Comparison of ENCODE assay signal across 15 cellular contexts in the genomic region with DNA sequence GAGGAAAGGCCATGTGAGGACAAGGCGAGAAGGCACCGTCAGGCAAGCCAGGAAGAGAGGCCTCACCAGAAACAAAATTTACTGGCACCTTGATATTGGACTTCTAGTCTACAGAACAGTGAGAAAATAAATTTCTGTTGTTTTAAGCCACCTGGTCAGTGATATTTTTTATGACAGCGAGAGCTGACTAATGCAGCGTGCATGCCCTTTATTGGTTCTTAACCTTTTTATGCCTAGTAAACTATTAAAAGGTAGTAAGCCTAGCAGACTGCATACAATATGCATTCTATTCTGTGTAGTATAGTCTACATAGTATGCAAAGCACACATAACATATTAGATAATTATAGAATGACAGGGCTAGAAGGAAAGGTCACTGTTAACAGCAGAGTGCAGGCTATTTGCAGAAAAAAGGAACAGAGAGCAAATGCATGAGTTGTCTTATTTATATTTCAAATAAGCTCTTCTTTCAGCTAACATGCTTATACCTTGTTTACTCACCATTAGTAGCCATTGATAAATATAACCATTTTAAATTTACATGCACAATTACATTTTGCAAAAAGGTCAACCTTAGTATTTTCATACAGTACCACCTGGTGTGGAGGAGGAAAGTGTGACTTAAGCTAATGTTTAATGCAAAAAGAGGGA. TPM values are rescaled to one million over a fixed set of nuclear protein-coding genes. Genes with fewer than 3 reads are reported as not detected.
DNase-seq lines count a peak whose midpoint lies in the region; ATAC-seq lines count a peak whose summit lies in the region.
"Had no signal": no experiment of that assay in that cellular context is flagged by ENCODE, and none has a peak within 500 bp of the region (broad histone marks: within the 10 kb centered on the region; RNA-seq: fewer than 3 reads in every experiment).

No MANE protein-coding gene starts in this region.

- no peaks in the 10 kb centered on the region for H3K27me3 Mint-ChIP-seq in naive B cell
- H3K27me3 Mint-ChIP-seq: naive thymus-derived CD8-positive, alpha-beta T cell; stimulated activated naive CD8-positive, alpha-beta T cell treated with anti-CD3 and anti-CD28 coated beads, Interleukin-15, amount 100 ng/mL, for 72 hours had no signal

- no peaks in the 10 kb centered on the region for H3K9me3 Mint-ChIP-seq in naive B cell
- H3K9me3 Mint-ChIP-seq: naive thymus-derived CD8-positive, alpha-beta T cell; stimulated activated naive CD8-positive, alpha-beta T cell treated with anti-CD3 and anti-CD28 coated beads, Interleukin-15, amount 100 ng/mL, for 72 hours; T-helper 2 cell treated with Interferon-gamma antibody and Interleukin-4, amounts not matched to agents 5 μg/mL and 100 μg/mL, for 36 hours had no signal

- no peaks in the 10 kb centered on the region for H3K36me3 Mint-ChIP-seq in naive B cell
- H3K36me3 Mint-ChIP-seq: naive thymus-derived CD8-positive, alpha-beta T cell had no signal

- DNase-seq in naive B cell: no peak
- no peak for DNase-seq in HT-29 (ENCODE audit: low spot score)
- no peak for DNase-seq in NCI-H345 treated with DMSO at 0.1 percent for 48 hours (lab: John Stamatoyannopoulos, UW; ENCODE audit: unreplicated experiment)
- DNase-seq in left ventricle myocardium superior: no peak
- DNase-seq: activated CD4-positive, alpha-beta T cell treated with anti-CD3 and anti-CD28 coated beads, Interleukin-2, amount 50 U/mL, for 48 hours; activated gamma-delta T cell; effector memory CD4-positive, alpha-beta T cell; foreskin keratinocyte; naive thymus-derived CD8-positive, alpha-beta T cell; stimulated activated naive CD8-positive, alpha-beta T cell treated with anti-CD3 and anti-CD28 coated beads, Interleukin-15, amount 100 ng/mL, for 72 hours had no signal

- H3K4me3 Mint-ChIP-seq in naive B cell: peak overlapping the region in 6 of 8 donors; percentile 3 to 70 (median 27)
- H3K4me3 Mint-ChIP-seq: naive thymus-derived CD8-positive, alpha-beta T cell; stimulated activated naive CD8-positive, alpha-beta T cell treated with anti-CD3 and anti-CD28 coated beads, Interleukin-15, amount 100 ng/mL, for 72 hours; T-helper 2 cell treated with Interferon-gamma antibody and Interleukin-4, amounts not matched to agents 5 μg/mL and 100 μg/mL, for 36 hours had no signal

- ATAC-seq in GM18519 (IDR thresholded peaks at IDR 0.05; ENCODE audit: low FRiP score, unreplicated experiment) (peak; percentile 74), HG02623 (IDR thresholded peaks at IDR 0.05; ENCODE audit: unreplicated experiment) (peak; percentile 76), HG03469 (IDR thresholded peaks at IDR 0.05; ENCODE audit: unreplicated experiment) (peak; percentile 39), naive B cell (ENCODE audit: low read depth in 2 of 2) (peak; percentile 56 to 57), GM19324 (IDR thresholded peaks at IDR 0.05; ENCODE audit: low FRiP score, unreplicated experiment) (no peak), left ventricle myocardium superior (no peak)
- ATAC-seq: foreskin keratinocyte; naive thymus-derived CD8-positive, alpha-beta T cell; stimulated activated naive CD8-positive, alpha-beta T cell treated with anti-CD3 and anti-CD28 coated beads, Interleukin-15, amount 100 ng/mL, for 72 hours had no signal

- peak overlapping the region in 1 of 6 donors; percentile 4 for H3K27ac Mint-ChIP-seq in naive B cell
- H3K27ac Mint-ChIP-seq: naive thymus-derived CD8-positive, alpha-beta T cell; stimulated activated naive CD8-positive, alpha-beta T cell treated with anti-CD3 and anti-CD28 coated beads, Interleukin-15, amount 100 ng/mL, for 72 hours; T-helper 2 cell treated with Interferon-gamma antibody and Interleukin-4, amounts not matched to agents 5 μg/mL and 100 μg/mL, for 36 hours had no signal

- intact Hi-C loops in left ventricle myocardium superior (cut with micrococcal nuclease): loop anchor here (10.0 kb wide), 1 partner anchor 198 kb away; no protein-coding TSS in a partner anchor

- H3K4me1 Mint-ChIP-seq in naive B cell: peaks cover 34 to 59% (median 54%) of the 10 kb centered on the region in 3 donors

RNA-seq across cellular contexts. Expression of gene KATNAL1, which starts 25.3 kb away (rescaled TPM):
- polyA plus RNA-seq in naive B cell (ENCODE audit: low read depth in 6 of 6): 1 to 10 TPM; 3.7 to 8.9 (median 6.9) TPM
- 0.05 and 1.2 TPM in 2 replicates for total RNA-seq in HT-29 (2014; rRNA removed; shearing (Covaris generic))
- total RNA-seq in left ventricle myocardium superior: 36.6 TPM

Comparison
In these comparisons a context has a peak if more than half of its experiments do, and no peak if none do; other contexts are left out.
1. ATAC-seq: peak in GM18519 (single experiment), HG02623 (single experiment), HG03469 (single experiment) and naive B cell (2 of 2); none in GM19324 (single experiment) and left ventricle myocardium superior (single experiment).
2. RNA of gene KATNAL1, which starts 25.3 kb away (total RNA-seq): 36.6 TPM in left ventricle myocardium superior (single experiment); 0.05 to 1.2 TPM in HT-29; every median in the first group is over 10 times any median in the second.